ENCODE assay signal across 1 cellular context in the genomic region with DNA sequence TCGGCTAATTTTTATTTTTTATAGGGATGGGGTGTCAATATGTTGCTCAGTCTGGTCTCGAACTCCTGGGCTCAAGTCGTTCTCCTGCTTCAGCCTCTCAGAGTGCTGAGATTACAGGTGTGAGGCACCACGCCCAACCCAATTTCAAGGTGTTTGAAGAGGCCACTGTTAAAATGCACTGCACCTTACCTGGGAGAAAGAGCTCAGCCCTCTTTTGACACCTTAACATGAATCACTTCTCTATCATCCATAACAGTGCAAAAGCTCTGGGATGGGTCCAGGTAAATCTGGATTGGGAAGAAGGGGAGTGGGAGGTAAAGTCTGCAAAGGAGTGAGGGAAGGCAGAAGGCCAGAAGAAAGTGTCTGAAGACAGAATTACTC.
TF ChIP-seq lines count a peak whose summit lies in the region.

No MANE protein-coding gene starts in this region.

TF ChIP-seq in HepG2, 621 proteins besides CTCF, POLR2A, EP300 and RAD21:
- TF ChIP-seq ZEB1 (IDR thresholded peaks at IDR 0.05; ENCODE audit: insufficient replicate concordance, low read depth) (peak; percentile 11), IKZF1 (IDR thresholded peaks at IDR 0.05) (no peak), MAZ (IDR thresholded peaks at IDR 0.05; ENCODE audit: borderline replicate concordance, low read depth, low read length) (no peak), MAZ (CRISPR knock-in tag; IDR thresholded peaks at IDR 0.05; ENCODE audit: low read depth) (no peak), ZNF615 (CRISPR knock-in tag; IDR thresholded peaks at IDR 0.05; ENCODE audit: borderline replicate concordance) (no peak), NFAT5 (CRISPR knock-in tag; IDR thresholded peaks at IDR 0.05) (no peak), ZNF616 (CRISPR knock-in tag; IDR thresholded peaks at IDR 0.05; ENCODE audit: low read depth) (0 out of 2 replicates have a peak, but pooled peaks have one; percentile 5), ZNF607 (CRISPR knock-in tag; IDR thresholded peaks at IDR 0.05; ENCODE audit: borderline replicate concordance) (no peak), ZNF691 (CRISPR knock-in tag; IDR thresholded peaks at IDR 0.05; ENCODE audit: borderline replicate concordance, low read depth) (no peak), PAX8 (CRISPR knock-in tag; IDR thresholded peaks at IDR 0.05; ENCODE audit: borderline replicate concordance) (no peak), PHF8 (CRISPR knock-in tag; IDR thresholded peaks at IDR 0.05) (no peak)
- TF ChIP-seq, protein P1, sequence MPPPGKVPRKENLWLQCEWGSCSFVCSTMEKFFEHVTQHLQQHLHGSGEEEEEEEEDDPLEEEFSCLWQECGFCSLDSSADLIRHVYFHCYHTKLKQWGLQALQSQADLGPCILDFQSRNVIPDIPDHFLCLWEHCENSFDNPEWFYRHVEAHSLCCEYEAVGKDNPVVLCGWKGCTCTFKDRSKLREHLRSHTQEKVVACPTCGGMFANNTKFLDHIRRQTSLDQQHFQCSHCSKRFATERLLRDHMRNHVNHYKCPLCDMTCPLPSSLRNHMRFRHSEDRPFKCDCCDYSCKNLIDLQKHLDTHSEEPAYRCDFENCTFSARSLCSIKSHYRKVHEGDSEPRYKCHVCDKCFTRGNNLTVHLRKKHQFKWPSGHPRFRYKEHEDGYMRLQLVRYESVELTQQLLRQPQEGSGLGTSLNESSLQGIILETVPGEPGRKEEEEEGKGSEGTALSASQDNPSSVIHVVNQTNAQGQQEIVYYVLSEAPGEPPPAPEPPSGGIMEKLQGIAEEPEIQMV (CRISPR knock-in tag; IDR thresholded peaks at IDR 0.05; ENCODE audit: low read depth), result no peak
